1 cellular context compared by ENCODE assay signal in the genomic region with DNA sequence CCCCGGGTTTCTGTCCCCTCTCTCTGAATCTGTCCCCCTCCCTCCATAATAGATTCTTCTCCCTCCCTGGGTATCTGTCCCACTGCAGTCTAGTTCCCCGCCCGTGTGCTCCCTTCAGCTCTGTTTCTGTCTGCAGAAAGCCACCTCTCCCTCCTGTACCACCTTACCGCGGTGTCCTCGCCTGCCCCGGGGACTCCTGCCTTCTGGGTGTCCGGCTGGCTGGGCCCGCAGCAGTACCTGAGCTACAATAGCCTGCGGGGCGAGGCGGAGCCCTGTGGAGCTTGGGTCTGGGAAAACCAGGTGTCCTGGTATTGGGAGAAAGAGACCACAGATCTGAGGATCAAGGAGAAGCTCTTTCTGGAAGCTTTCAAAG.
TF ChIP-seq lines count a peak whose summit lies in the region.

No MANE protein-coding gene starts in this region.

TF ChIP-seq in IMR-90, 13 proteins besides CTCF, POLR2A, EP300 and RAD21:
- TF ChIP-seq MAZ (IDR thresholded peaks at IDR 0.05; ENCODE audit: borderline replicate concordance, low read depth, low read length) (no peak), NFE2L2 (IDR thresholded peaks at IDR 0.05; ENCODE audit: low read depth, low read length) (no peak), RCOR1 (IDR thresholded peaks at IDR 0.05; ENCODE audit: insufficient replicate concordance, low read length) (no peak)
